In genomic region chr19:33064117-33064777, GRCh38 we compare ENCODE assay signal across 8 cellular contexts. TPM values are rescaled to one million over a fixed set of nuclear protein-coding genes. Genes with fewer than 3 reads are reported as not detected.
A peak's percentile ranks its signal among the peaks of the same experiment; 100 is the strongest.
DNase-seq lines count a peak whose midpoint lies in the region; ATAC-seq and TF ChIP-seq lines count a peak whose summit lies in the region.

No MANE protein-coding gene starts in this region.

- no peaks in the 10 kb centered on the region for H4K20me1 ChIP-seq in MM.1S (ENCODE audit: insufficient read depth, low read length)

- peaks cover 40% of the 10 kb centered on the region for H3K79me2 ChIP-seq in MM.1S (ENCODE audit: low read length)

- H3K4me1 ChIP-seq in MM.1S (ENCODE audit: low read length) = no peaks in the 10 kb centered on the region

- ATAC-seq in GM21381 (IDR thresholded peaks at IDR 0.05; ENCODE audit: unreplicated experiment) (peak; percentile 46), Right ventricle myocardium superior (ENCODE audit: poor library complexity) (peak; percentile 55)

- peak overlapping the region; percentile 71 for H3K4me3 ChIP-seq in MM.1S (ENCODE audit: low read length)

- CTCF ChIA-PET in Calu3 (lab: Charles Lee) = no interaction called here

- BruUV-seq in Calu3 (replicated peaks; lab: Mats Ljungman, UMichigan) = no TSS peak

- no peaks in the 10 kb centered on the region; the same call in 1 of the 2 replicates for H3F3A ChIP-seq in MM.1S (ENCODE audit: insufficient read depth, low read length)

- H3K9ac ChIP-seq in MM.1S (ENCODE audit: low read length) = peak overlapping the region; percentile 67

- H3K27me3 ChIP-seq in MM.1S (replicated peaks; ENCODE audit: insufficient read depth, low read length) = no peaks in the 10 kb centered on the region

- H3K27me3 Mint-ChIP-seq in Calu3 (ENCODE audit: unreplicated experiment) = no peaks in the 10 kb centered on the region

- no peaks in the 10 kb centered on the region for H3K9me3 ChIP-seq in MM.1S (replicated peaks; ENCODE audit: insufficient read depth, low read length)

- DNase-seq in Calu3 (peak; percentile 86), MM.1S (peak; percentile 77), Right ventricle myocardium superior (no peak), retina (peak; percentile 60), CD1c-positive myeloid dendritic cell (ENCODE audit: extremely low spot score) (no peak), GM19240 (ENCODE audit: insufficient read length, low spot score) (no peak)
- DNase-seq in activated T-cell treated with anti-CD3 and anti-CD28 coated beads, Interleukin-2, amount 50 U/mL, for 1 hour = peak; percentile 40

- intact Hi-C loops in Calu3 (cut with micrococcal nuclease; ENCODE audit: unreplicated experiment) = no loop called here
- intact Hi-C loops in Right ventricle myocardium superior (cut with DNase I) = no loop called here

- no peak for TF ChIP-seq CTCF in Calu3 (IDR thresholded peaks at IDR 0.05; ENCODE audit: unreplicated experiment)
- 0 out of 2 replicates have a peak, but pooled peaks have one; percentile 5 for TF ChIP-seq CTCF in MM.1S (IDR thresholded peaks at IDR 0.05; ENCODE audit: low read length)

- no peaks in the 10 kb centered on the region for H3K9me3 Mint-ChIP-seq in Calu3 (ENCODE audit: low read depth, unreplicated experiment)

- H3K36me3 Mint-ChIP-seq in Calu3 (ENCODE audit: insufficient read depth, unreplicated experiment) = peaks cover 51% of the 10 kb centered on the region

- no peak overlapping the region; the same call in 1 of the 2 replicates for H3K27ac ChIP-seq in MM.1S (ENCODE audit: low read length)

- peak overlapping the region; percentile 74; the same call in 1 of the 2 replicates for H3K4me2 ChIP-seq in MM.1S (ENCODE audit: low read depth, low read length)

- no peaks in the 10 kb centered on the region for H3K36me3 ChIP-seq in MM.1S (replicated peaks; ENCODE audit: insufficient read depth, low read length)

- H3K4me3 Mint-ChIP-seq in Calu3 (ENCODE audit: low read depth, unreplicated experiment) = peak overlapping the region; percentile 90

- H3K9me2 ChIP-seq in MM.1S (replicated peaks; ENCODE audit: insufficient read depth, low read length) = no peaks in the 10 kb centered on the region

- H2AFZ ChIP-seq in MM.1S (ENCODE audit: low read length) = peak overlapping the region; percentile 66

- H3K27ac Mint-ChIP-seq in Calu3 (ENCODE audit: unreplicated experiment) = peak overlapping the region; percentile 81

- peaks cover 28% of the 10 kb centered on the region for H3K4me1 Mint-ChIP-seq in Calu3 (ENCODE audit: low read depth, unreplicated experiment)

RNA-seq across cellular contexts. Expression of gene RHPN2, which starts 0.4 kb away (rescaled TPM):
- total RNA-seq in Calu3 (2022) (46.4 and 63.6 TPM in 2 replicates), Right ventricle myocardium superior (1.8 TPM)

RNA-seq across cellular contexts. Expression of gene GPATCH1, which starts 16.7 kb away (rescaled TPM):
- total RNA-seq in Calu3 (2022) (16.3 and 17.0 TPM in 2 replicates), Right ventricle myocardium superior (6.0 TPM)

Comparison
In these comparisons a context has a peak if more than half of its experiments do, and no peak if none do; other contexts are left out.
1. DNase-seq: peak in Calu3 (single experiment), MM.1S (single experiment), activated T-cell treated with anti-CD3 and anti-CD28 coated beads, Interleukin-2, amount 50 U/mL, for 1 hour (single experiment) and retina (single experiment); none in Right ventricle myocardium superior (single experiment), CD1c-positive myeloid dendritic cell (single experiment) and GM19240 (single experiment).
2. RNA of gene RHPN2, which starts 0.4 kb away (total RNA-seq): 46.4 to 63.6 TPM in Calu3; 1.8 TPM in Right ventricle myocardium superior (single experiment); every median in the first group is over 10 times any median in the second.